In genomic region chr19:12884926-12885748, GRCh38 we compare ENCODE assay signal across 9 cellular contexts. TPM values are rescaled to one million over a fixed set of nuclear protein-coding genes. Genes with fewer than 3 reads are reported as not detected.
DNase-seq lines count a peak whose midpoint lies in the region; ATAC-seq and TF ChIP-seq lines count a peak whose summit lies in the region.
"Had no signal": no experiment of that assay in that cellular context is flagged by ENCODE, and none has a peak within 500 bp of the region (broad histone marks: within the 10 kb centered on the region; RNA-seq: fewer than 3 reads in every experiment).

No MANE protein-coding gene starts in this region.

- H3K9me3 ChIP-seq in SK-N-MC (ENCODE audit: low read depth, low read length) = no peaks in the 10 kb centered on the region; the same call in 1 of the 2 replicates
- H3K9me3 ChIP-seq in vagina = peaks cover 8% of the 10 kb centered on the region

- H3K27me3 Mint-ChIP-seq in activated naive CD4-positive, alpha-beta T cell treated with anti-CD3 and anti-CD28 coated beads, Interleukin-2, amount 50 U/mL, for 24 hours = no peaks in the 10 kb centered on the region

- no peaks in the 10 kb centered on the region for H3K36me3 Mint-ChIP-seq in activated naive CD4-positive, alpha-beta T cell treated with anti-CD3 and anti-CD28 coated beads, Interleukin-2, amount 50 U/mL, for 24 hours

- peaks cover 21% of the 10 kb centered on the region for H3K4me1 Mint-ChIP-seq in activated naive CD4-positive, alpha-beta T cell treated with anti-CD3 and anti-CD28 coated beads, Interleukin-2, amount 50 U/mL, for 24 hours

- peaks cover 25% of the 10 kb centered on the region for H3K4me1 ChIP-seq in vagina

- H3K9me3 Mint-ChIP-seq in activated naive CD4-positive, alpha-beta T cell treated with anti-CD3 and anti-CD28 coated beads, Interleukin-2, amount 50 U/mL, for 24 hours = no peaks in the 10 kb centered on the region

- no peak overlapping the region for H3K9ac ChIP-seq in SK-N-MC (ENCODE audit: insufficient read length)

- H3K27ac Mint-ChIP-seq in activated naive CD4-positive, alpha-beta T cell treated with anti-CD3 and anti-CD28 coated beads, Interleukin-2, amount 50 U/mL, for 24 hours = peak overlapping the region; percentile 79

- H3K36me3 ChIP-seq in SK-N-MC (ENCODE audit: insufficient read depth, low read length) (no peaks in the 10 kb centered on the region), vagina (no peaks in the 10 kb centered on the region)

- TF ChIP-seq POLR2A in vagina (IDR thresholded peaks at IDR 0.05) = peak in 1 of 2 donors; percentile 9

- H3K4me3 ChIP-seq in SK-N-MC = peak overlapping the region; percentile 72
- peak overlapping the region; percentile 26 for H3K4me3 ChIP-seq in retinal pigment epithelial cell (ENCODE audit: low read length)
- peak overlapping the region; percentile 27 to 29 for H3K4me3 ChIP-seq in vagina

- peak; percentile 90 for DNase-seq in DMS 273 (lab: John Stamatoyannopoulos, UW; ENCODE audit: unreplicated experiment)
- peak; percentile 25 for DNase-seq in KG1 (lab: John Stamatoyannopoulos, UW)
- no peak for DNase-seq in SK-N-MC (ENCODE audit: low read depth, low spot score)
- peak; percentile 67 for DNase-seq in left cardiac atrium
- no peak for DNase-seq in retinal pigment epithelial cell (ENCODE audit: low read depth)
- DNase-seq in vagina (ENCODE audit: extremely low spot score in 2 of 2) = no peak
- no peak for DNase-seq in DMS79 (lab: John Stamatoyannopoulos, UW)

- ATAC-seq in left cardiac atrium = peak; percentile 9 to 20

- H3K27ac ChIP-seq in SK-N-MC (no peak overlapping the region), vagina (no peak overlapping the region)

- intact Hi-C loops in left cardiac atrium (cut with DNase I) = no loop called here
- intact Hi-C loops in vagina (cut with DNase I) = no loop called here

- H3K27me3 ChIP-seq in vagina = no peaks in the 10 kb centered on the region

- H3K4me3 Mint-ChIP-seq in activated naive CD4-positive, alpha-beta T cell treated with anti-CD3 and anti-CD28 coated beads, Interleukin-2, amount 50 U/mL, for 24 hours = peak overlapping the region; percentile 89

- TF ChIP-seq CTCF in retinal pigment epithelial cell (conservative IDR thresholded peaks at IDR 0.05; ENCODE audit: low read depth, low read length) (peak; percentile 63), vagina (IDR thresholded peaks at IDR 0.05) (peak in 2 of 3 experiments; percentile 15 to 36)

RNA-seq across cellular contexts. Expression of gene KLF1, which starts 1.9 kb away (rescaled TPM):
- not detected for total RNA-seq in left cardiac atrium
- not detected for total RNA-seq in vagina
- total RNA-seq: LHCN-M2 had no signal

RNA-seq across cellular contexts. Expression of gene DNASE2, which starts 3.9 kb away (rescaled TPM):
- 10 to 100 TPM; 19.9 to 23.6 TPM for total RNA-seq in left cardiac atrium
- 23.6 TPM for total RNA-seq in vagina

RNA-seq across cellular contexts. Expression of gene GCDH, which starts 5.8 kb away (rescaled TPM):
- 10 to 100 TPM; 23.7 to 26.1 TPM for total RNA-seq in left cardiac atrium
- total RNA-seq in vagina = 23.6 TPM

RNA-seq across cellular contexts. Expression of gene SYCE2, which starts 34.0 kb away (rescaled TPM):
- total RNA-seq in left cardiac atrium = not detected
- not detected for total RNA-seq in vagina

RNA-seq across cellular contexts. Expression of gene MAST1, which starts 46.8 kb away (rescaled TPM):
- total RNA-seq in left cardiac atrium (under 1 TPM; 0.29 to 0.37 TPM), vagina (1.2 TPM)
- total RNA-seq: LHCN-M2 had no signal

Comparison
In these comparisons a context has a peak if more than half of its experiments do, and no peak if none do; other contexts are left out.
1. DNase-seq: peak in DMS 273 (single experiment), KG1 (single experiment) and left cardiac atrium (single experiment); none in SK-N-MC (single experiment), retinal pigment epithelial cell (single experiment), vagina (0 of 2) and DMS79 (single experiment).
2. Peak in every context shown above with its lines, with median percentiles within 50 percentile points of each other: H3K4me3 ChIP-seq.